In genomic region chr3:187695434-187695833, GRCh38 we compare ENCODE assay signal across 17 cellular contexts. TPM values are rescaled to one million over a fixed set of nuclear protein-coding genes. Genes with fewer than 3 reads are reported as not detected.
DNase-seq lines count a peak whose midpoint lies in the region; ATAC-seq, FAIRE-seq and TF ChIP-seq lines count a peak whose summit lies in the region.
"Had no signal": no experiment of that assay in that cellular context is flagged by ENCODE, and none has a peak within 500 bp of the region (broad histone marks: within the 10 kb centered on the region; RNA-seq: fewer than 3 reads in every experiment).

No MANE protein-coding gene starts in this region.

- no peaks in the 10 kb centered on the region for H3K36me3 Mint-ChIP-seq in HFFc6 (ENCODE audit: low read depth)
- no peaks in the 10 kb centered on the region for H3K36me3 Mint-ChIP-seq in astrocyte (ENCODE audit: low read depth, unreplicated experiment)
- no peaks in the 10 kb centered on the region for H3K36me3 Mint-ChIP-seq in activated CD4-positive, alpha-beta memory T cell treated with anti-CD3 and anti-CD28 coated beads, Interleukin-2, amount 10 ng/mL, durations not matched to agents 7 days and 5 days (ENCODE audit: low read depth)
- no peaks in the 10 kb centered on the region for H3K36me3 Mint-ChIP-seq in natural killer cell treated with Interleukin-12 subunit alpha and Interleukin-12 subunit beta and Interleukin-15 and Interleukin-18, amount 100 ng/mL, for 72 hours
- H3K36me3 Mint-ChIP-seq: CD14-positive monocyte had no signal

- H3K9me3 Mint-ChIP-seq in HFFc6 (no peaks in the 10 kb centered on the region), astrocyte (ENCODE audit: unreplicated experiment) (peaks cover 10% of the 10 kb centered on the region)
- no peaks in the 10 kb centered on the region for H3K9me3 Mint-ChIP-seq in activated CD4-positive, alpha-beta memory T cell treated with anti-CD3 and anti-CD28 coated beads, Interleukin-2, amount 10 ng/mL, durations not matched to agents 7 days and 5 days
- no peaks in the 10 kb centered on the region for H3K9me3 Mint-ChIP-seq in natural killer cell treated with Interleukin-12 subunit alpha and Interleukin-12 subunit beta and Interleukin-15 and Interleukin-18, amount 100 ng/mL, for 72 hours

- peak; percentile 18 for ATAC-seq in left lung
- peak; percentile 16 for ATAC-seq in sciatic nerve
- ATAC-seq in natural killer cell treated with Interleukin-12 subunit alpha and Interleukin-12 subunit beta and Interleukin-15 and Interleukin-18, amount 100 ng/mL, for 72 hours, result no peak
- ATAC-seq: K562 had no signal

- H3K36me3 ChIP-seq in astrocyte (ENCODE audit: insufficient read depth, low read length), result no peaks in the 10 kb centered on the region
- no peaks in the 10 kb centered on the region for H3K36me3 ChIP-seq in left lung

- intact Hi-C loops in left lung (cut with DNase I), result no loop called here
- intact Hi-C loops in sciatic nerve (cut with DNase I), result no loop called here

- H2AFZ ChIP-seq in astrocyte (ENCODE audit: low read depth, low read length), result no peak overlapping the region

- H3K79me2 ChIP-seq in astrocyte (ENCODE audit: insufficient read depth, low read length), result no peaks in the 10 kb centered on the region

- H3K4me2 ChIP-seq in astrocyte (ENCODE audit: low read length), result no peak overlapping the region

- FAIRE-seq in astrocyte (lab: Jason Lieb, UNC), result no peak
- FAIRE-seq: K562 had no signal

- H3K27me3 Mint-ChIP-seq in HFFc6 (ENCODE audit: insufficient read depth) (peaks cover 27% of the 10 kb centered on the region), astrocyte (ENCODE audit: low read depth, unreplicated experiment) (peaks cover 36% of the 10 kb centered on the region)
- peaks cover 42% of the 10 kb centered on the region for H3K27me3 Mint-ChIP-seq in activated CD4-positive, alpha-beta memory T cell treated with anti-CD3 and anti-CD28 coated beads, Interleukin-2, amount 10 ng/mL, durations not matched to agents 7 days and 5 days
- peaks cover 28 to 47% of the 10 kb centered on the region in 2 donors for H3K27me3 Mint-ChIP-seq in natural killer cell treated with Interleukin-12 subunit alpha and Interleukin-12 subunit beta and Interleukin-15 and Interleukin-18, amount 100 ng/mL, for 72 hours

- POLR2A ChIA-PET in activated CD4-positive, alpha-beta memory T cell treated with anti-CD3 and anti-CD28 coated beads, Interleukin-2, amount 10 ng/mL, durations not matched to agents 7 days and 5 days (lab: Charles Lee), result no interaction called here

- H3K27ac Mint-ChIP-seq in HFFc6, result peak overlapping the region; percentile 55
- H3K27ac Mint-ChIP-seq in astrocyte (ENCODE audit: unreplicated experiment), result peak overlapping the region; percentile 71
- no peak overlapping the region for H3K27ac Mint-ChIP-seq in activated CD4-positive, alpha-beta memory T cell treated with anti-CD3 and anti-CD28 coated beads, Interleukin-2, amount 10 ng/mL, durations not matched to agents 7 days and 5 days
- no peak overlapping the region for H3K27ac Mint-ChIP-seq in natural killer cell treated with Interleukin-12 subunit alpha and Interleukin-12 subunit beta and Interleukin-15 and Interleukin-18, amount 100 ng/mL, for 72 hours

- DNase-seq in HFFc6 (no peak), astrocyte (ENCODE audit: low read depth) (no peak), left lung (no peak), sciatic nerve (ENCODE audit: low spot score) (no peak), hypothalamus (lab: John Stamatoyannopoulos, UW) (no peak)
- DNase-seq in activated CD4-positive, alpha-beta memory T cell treated with anti-CD3 and anti-CD28 coated beads, Interleukin-2, amount 10 ng/mL, durations not matched to agents 7 days and 5 days, result no peak
- DNase-seq in natural killer cell treated with Interleukin-12 subunit alpha and Interleukin-12 subunit beta and Interleukin-15 and Interleukin-18, amount 100 ng/mL, for 72 hours (ENCODE audit: low spot score), result no peak
- DNase-seq: DMS79 treated with DMSO at 0.1 percent for 48 hours; H7; NCI-H1105; NCI-H1694; NK-92 treated with Interleukin-12 subunit alpha and Interleukin-12 subunit beta, amount 100 ng/mL, for 24 hours had no signal

- peaks cover 16% of the 10 kb centered on the region for H3K27me3 ChIP-seq in astrocyte (ENCODE audit: insufficient read depth, low read length)
- H3K27me3 ChIP-seq in left lung, result no peaks in the 10 kb centered on the region

- TF ChIP-seq CTCF in HFFc6 (IDR thresholded peaks at IDR 0.05) (no peak), astrocyte (IDR thresholded peaks at IDR 0.05; ENCODE audit: insufficient read depth, low read depth, low read length) (no peak), left lung (IDR thresholded peaks at IDR 0.05) (no peak)

- H3K27ac ChIP-seq in astrocyte (ENCODE audit: low read depth, low read length) (no peak overlapping the region), left lung (no peak overlapping the region)

- peaks cover 27% of the 10 kb centered on the region for H3K4me1 Mint-ChIP-seq in HFFc6 (ENCODE audit: low read depth)
- peaks cover 12% of the 10 kb centered on the region for H3K4me1 Mint-ChIP-seq in astrocyte (ENCODE audit: low read depth, unreplicated experiment)
- no peaks in the 10 kb centered on the region for H3K4me1 Mint-ChIP-seq in activated CD4-positive, alpha-beta memory T cell treated with anti-CD3 and anti-CD28 coated beads, Interleukin-2, amount 10 ng/mL, durations not matched to agents 7 days and 5 days
- H3K4me1 Mint-ChIP-seq in natural killer cell treated with Interleukin-12 subunit alpha and Interleukin-12 subunit beta and Interleukin-15 and Interleukin-18, amount 100 ng/mL, for 72 hours (ENCODE audit: low read depth in 2 of 2), result no peaks in the 10 kb centered on the region

- H4K20me1 ChIP-seq in astrocyte (ENCODE audit: insufficient read depth, low read length), result no peaks in the 10 kb centered on the region

- H3K4me3 Mint-ChIP-seq in HFFc6 (peak overlapping the region; percentile 64), astrocyte (ENCODE audit: unreplicated experiment) (no peak overlapping the region)
- no peak overlapping the region for H3K4me3 Mint-ChIP-seq in activated CD4-positive, alpha-beta memory T cell treated with anti-CD3 and anti-CD28 coated beads, Interleukin-2, amount 10 ng/mL, durations not matched to agents 7 days and 5 days
- no peak overlapping the region for H3K4me3 Mint-ChIP-seq in natural killer cell treated with Interleukin-12 subunit alpha and Interleukin-12 subunit beta and Interleukin-15 and Interleukin-18, amount 100 ng/mL, for 72 hours
- H3K4me3 Mint-ChIP-seq: CD14-positive monocyte had no signal

- no peak overlapping the region for H3K9ac ChIP-seq in astrocyte (ENCODE audit: low read length)

- CTCF ChIA-PET in activated CD4-positive, alpha-beta memory T cell treated with anti-CD3 and anti-CD28 coated beads, Interleukin-2, amount 10 ng/mL, durations not matched to agents 7 days and 5 days (lab: Charles Lee), result interaction anchor here (2.3 kb wide), 1 partner anchor 16 kb away, joined by 9 read pairs; no protein-coding TSS in a partner anchor

- H3K4me3 ChIP-seq in astrocyte (ENCODE audit: insufficient read depth, low read depth, low read length), result no peak overlapping the region
- no peak overlapping the region for H3K4me3 ChIP-seq in left lung
- H3K4me3 ChIP-seq: K562 had no signal

- H3K9me3 ChIP-seq in astrocyte (ENCODE audit: insufficient read depth, low read depth, low read length) (no peaks in the 10 kb centered on the region), left lung (no peaks in the 10 kb centered on the region)

- H3K4me1 ChIP-seq in astrocyte (ENCODE audit: insufficient read depth, low read length), result no peaks in the 10 kb centered on the region
- H3K4me1 ChIP-seq in left lung, result no peaks in the 10 kb centered on the region

RNA-seq across cellular contexts. Expression of gene RTP2, which starts 6.9 kb away (rescaled TPM):
- not detected for total RNA-seq in HFFc6 (2021; fragmentation: NEBNext Ultra II Directional; extraction: Animal tissue kit (Norgen Biotek cat#: 25700))
- not detected in 2 replicates for total RNA-seq in astrocyte
- not detected for total RNA-seq in left lung
- total RNA-seq in sciatic nerve, result not detected
- not detected for total RNA-seq in activated CD4-positive, alpha-beta memory T cell treated with anti-CD3 and anti-CD28 coated beads, Interleukin-2, amount 10 ng/mL, durations not matched to agents 7 days and 5 days
- not detected for total RNA-seq in natural killer cell treated with Interleukin-12 subunit alpha and Interleukin-12 subunit beta and Interleukin-15 and Interleukin-18, amount 100 ng/mL, for 72 hours
- total RNA-seq: G401, H7, K562, NCI-H460, OCI-LY7 had no signal

RNA-seq across cellular contexts. Expression of gene SST, which starts 25.2 kb away (rescaled TPM):
- not detected for total RNA-seq in HFFc6 (2021; fragmentation: NEBNext Ultra II Directional; extraction: Animal tissue kit (Norgen Biotek cat#: 25700))
- total RNA-seq in astrocyte (0.77 TPM in 1 of 2 replicates, not detected in the other), left lung (not detected), sciatic nerve (not detected)
- total RNA-seq in activated CD4-positive, alpha-beta memory T cell treated with anti-CD3 and anti-CD28 coated beads, Interleukin-2, amount 10 ng/mL, durations not matched to agents 7 days and 5 days, result not detected
- total RNA-seq in natural killer cell treated with Interleukin-12 subunit alpha and Interleukin-12 subunit beta and Interleukin-15 and Interleukin-18, amount 100 ng/mL, for 72 hours, result not detected
- total RNA-seq: G401, K562, NCI-H460, OCI-LY7 had no signal

RNA-seq across cellular contexts. Expression of gene BCL6, which starts 49.8 kb away (rescaled TPM):
- total RNA-seq in HFFc6 (2021; fragmentation: NEBNext Ultra II Directional; extraction: Animal tissue kit (Norgen Biotek cat#: 25700)), result 10 to 100 TPM; 28.0 to 36.5 (median 31.1) TPM
- total RNA-seq in astrocyte (46.0 and 46.2 TPM in 2 replicates), left lung (100 to 1,000 TPM in 1 of 2 donors, 10 to 100 TPM in 1; 79.9 to 160 TPM), sciatic nerve (188 TPM)
- total RNA-seq in activated CD4-positive, alpha-beta memory T cell treated with anti-CD3 and anti-CD28 coated beads, Interleukin-2, amount 10 ng/mL, durations not matched to agents 7 days and 5 days, result 10 to 100 TPM; 30.4 to 33.4 TPM
- total RNA-seq in natural killer cell treated with Interleukin-12 subunit alpha and Interleukin-12 subunit beta and Interleukin-15 and Interleukin-18, amount 100 ng/mL, for 72 hours, result 100 to 1,000 TPM in 1 of 2 donors, 10 to 100 TPM in 1; 67.8 to 158 TPM

Comparison
In these comparisons a context has a peak if more than half of its experiments do, and no peak if none do; other contexts are left out.
1. H3K27ac Mint-ChIP-seq: peak in HFFc6 (single experiment) and astrocyte (single experiment); none in activated CD4-positive, alpha-beta memory T cell treated with anti-CD3 and anti-CD28 coated beads, Interleukin-2, amount 10 ng/mL, durations not matched to agents 7 days and 5 days (single experiment) and natural killer cell treated with Interleukin-12 subunit alpha and Interleukin-12 subunit beta and Interleukin-15 and Interleukin-18, amount 100 ng/mL, for 72 hours (0 of 2).
2. ATAC-seq: peak in left lung (single experiment) and sciatic nerve (single experiment); none in natural killer cell treated with Interleukin-12 subunit alpha and Interleukin-12 subunit beta and Interleukin-15 and Interleukin-18, amount 100 ng/mL, for 72 hours (0 of 2).